18 cellular contexts compared by ENCODE assay signal in the genomic region with DNA sequence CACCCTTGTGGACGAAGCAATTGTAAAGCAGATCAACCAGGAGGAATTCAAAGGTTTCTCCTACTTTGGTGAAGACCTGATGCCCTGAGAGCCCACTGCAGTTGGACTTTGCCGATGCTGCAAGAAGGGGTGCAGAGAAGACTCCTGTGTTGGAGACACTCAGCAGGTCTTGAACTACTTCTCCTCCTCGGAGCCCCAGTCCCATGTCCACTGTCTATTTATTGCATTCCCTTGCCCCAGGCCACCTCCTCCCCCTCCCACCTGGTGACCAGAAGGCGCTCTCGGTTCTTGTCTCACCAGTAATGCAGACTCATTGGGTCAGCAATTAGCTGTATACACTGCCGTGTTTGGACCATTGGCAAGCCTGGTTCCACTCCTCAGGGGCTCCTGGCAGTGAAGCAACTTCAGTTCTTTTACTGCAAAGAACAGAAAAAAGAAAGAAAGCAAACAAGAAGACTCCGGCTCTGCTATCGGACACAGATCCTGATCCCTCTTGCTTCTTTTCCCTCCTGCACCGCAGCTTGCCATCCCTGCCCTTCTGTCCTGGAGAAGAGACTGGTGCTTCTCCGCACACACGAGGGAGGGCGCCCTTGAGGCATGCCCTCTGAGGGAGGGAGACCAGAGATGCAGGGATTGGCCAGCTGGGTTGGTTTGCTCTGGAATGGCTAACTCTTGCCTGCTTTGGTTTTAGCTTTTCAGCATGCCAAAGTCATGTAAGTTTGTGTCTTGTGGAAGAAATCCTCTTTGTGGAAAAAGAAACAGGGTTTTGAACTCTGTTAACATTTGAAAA.
DNase-seq lines count a peak whose midpoint lies in the region; ATAC-seq and TF ChIP-seq lines count a peak whose summit lies in the region.
"Had no signal": no experiment of that assay in that cellular context is flagged by ENCODE, and none has a peak within 500 bp of the region (broad histone marks: within the 10 kb centered on the region; RNA-seq: fewer than 3 reads in every experiment).

No MANE protein-coding gene starts in this region.

- TF ChIP-seq POLR2A in uterus (IDR thresholded peaks at IDR 0.05): no peak

- H3K9me2 ChIP-seq in GM23338 (ENCODE audit: insufficient read depth): no peaks in the 10 kb centered on the region

- H3F3A ChIP-seq in GM23338 (replicated peaks; ENCODE audit: low read depth): no peaks in the 10 kb centered on the region

- ATAC-seq in GM23338 (peak; percentile 92), GM18909 (IDR thresholded peaks at IDR 0.05; ENCODE audit: poor library complexity, unreplicated experiment) (no peak), GM21360 (IDR thresholded peaks at IDR 0.05; ENCODE audit: unreplicated experiment) (no peak)
- ATAC-seq: gastrocnemius medialis; natural killer cell treated with Interleukin-12 subunit alpha and Interleukin-12 subunit beta and Interleukin-15 and Interleukin-18, amount 100 ng/mL, for 72 hours; right lobe of liver; Right ventricle myocardium inferior had no signal

- H3K4me1 ChIP-seq in BE2C: no peaks in the 10 kb centered on the region
- no peaks in the 10 kb centered on the region for H3K4me1 ChIP-seq in GM23338 (ENCODE audit: insufficient read depth)
- peaks cover 0 to 7% of the 10 kb centered on the region in 2 donors for H3K4me1 ChIP-seq in uterus

- no peak overlapping the region for H3K4me3 Mint-ChIP-seq in GM23338
- no peak overlapping the region for H3K4me3 Mint-ChIP-seq in immature natural killer cell
- H3K4me3 Mint-ChIP-seq: natural killer cell treated with Interleukin-12 subunit alpha and Interleukin-12 subunit beta and Interleukin-15 and Interleukin-18, amount 100 ng/mL, for 72 hours had no signal

- H3K9me3 Mint-ChIP-seq in GM23338 (no peaks in the 10 kb centered on the region), immature natural killer cell (no peaks in the 10 kb centered on the region)
- H3K9me3 Mint-ChIP-seq: natural killer cell treated with Interleukin-12 subunit alpha and Interleukin-12 subunit beta and Interleukin-15 and Interleukin-18, amount 100 ng/mL, for 72 hours had no signal

- peaks cover 18% of the 10 kb centered on the region for H3K36me3 ChIP-seq in BE2C
- H3K36me3 ChIP-seq in GM23338 (ENCODE audit: insufficient read depth): no peaks in the 10 kb centered on the region
- no peaks in the 10 kb centered on the region for H3K36me3 ChIP-seq in uterus
- H3K36me3 ChIP-seq: gastrocnemius medialis, right lobe of liver had no signal

- no peak overlapping the region for H3K4me2 ChIP-seq in GM23338

- TF ChIP-seq CTCF in BE2C (IDR thresholded peaks at IDR 0.05; ENCODE audit: low read depth, low read length): peak; percentile 22; the same call in 1 of the 2 replicates
- TF ChIP-seq CTCF in GM23338 (conservative IDR thresholded peaks at IDR 0.05; ENCODE audit: low read depth in 2 of 2): peak; percentile 63 to 92
- TF ChIP-seq CTCF in uterus (IDR thresholded peaks at IDR 0.05): no peak

- no peaks in the 10 kb centered on the region for H3K9me3 ChIP-seq in BE2C
- H3K9me3 ChIP-seq in uterus: no peaks in the 10 kb centered on the region
- H3K9me3 ChIP-seq: gastrocnemius medialis, right lobe of liver had no signal

- H3K27ac Mint-ChIP-seq in GM23338: no peak overlapping the region
- H3K27ac Mint-ChIP-seq in immature natural killer cell: peak overlapping the region in 4 of 6 donors; percentile 32 to 90 (median 50)

- H3K4me1 Mint-ChIP-seq in GM23338 (no peaks in the 10 kb centered on the region), immature natural killer cell (peaks cover 15 to 16% of the 10 kb centered on the region in 2 donors)

- H3K27me3 Mint-ChIP-seq in GM23338 (ENCODE audit: insufficient read depth, low read depth, poor library complexity) (peaks cover 5% of the 10 kb centered on the region), immature natural killer cell (ENCODE audit: low read depth in 3 of 3) (peaks cover under 1 to 7% (median 4%) of the 10 kb centered on the region in 3 donors)
- H3K27me3 Mint-ChIP-seq: natural killer cell treated with Interleukin-12 subunit alpha and Interleukin-12 subunit beta and Interleukin-15 and Interleukin-18, amount 100 ng/mL, for 72 hours had no signal

- intact Hi-C loops in uterus (cut with DNase I; ENCODE audit: low total_unique reads): no loop called here

- H4K20me1 ChIP-seq in GM23338 (replicated peaks; ENCODE audit: insufficient read depth): no peaks in the 10 kb centered on the region

- H3K4me3 ChIP-seq in BE2C (ENCODE audit: low read depth, low read length) (no peak overlapping the region), GM23338 (no peak overlapping the region), uterus (no peak overlapping the region)
- H3K4me3 ChIP-seq: gastrocnemius medialis, right lobe of liver had no signal

- no peak overlapping the region for H2AFZ ChIP-seq in GM23338

- DNase-seq in BE2C: no peak
- peak; percentile 54 for DNase-seq in GM23338 (ENCODE audit: low spot score)
- peak; percentile 42 for DNase-seq in activated CD8-positive, alpha-beta memory T cell treated with anti-CD3 and anti-CD28 coated beads, Interleukin-2, amount 50 U/mL, for 48 hours
- no peak for DNase-seq in immature natural killer cell
- DNase-seq in inferior parietal cortex (ENCODE audit: extremely low spot score): no peak
- no peak for DNase-seq in uterus
- DNase-seq: C1 segment of cervical spinal cord, cortex of kidney, gastrocnemius medialis, GDM1, KG1, NCI-H187, NCI-H774 had no signal

- H3K79me2 ChIP-seq in GM23338 (replicated peaks; ENCODE audit: insufficient read depth): no peaks in the 10 kb centered on the region

- H3K27me3 ChIP-seq in BE2C: no peaks in the 10 kb centered on the region
- no peaks in the 10 kb centered on the region for H3K27me3 ChIP-seq in GM23338 (ENCODE audit: insufficient read depth)
- H3K27me3 ChIP-seq in uterus: no peaks in the 10 kb centered on the region
- H3K27me3 ChIP-seq: gastrocnemius medialis, right lobe of liver had no signal

- H3K27ac ChIP-seq in GM23338 (ENCODE audit: low read depth) (no peak overlapping the region), uterus (no peak overlapping the region)
- H3K27ac ChIP-seq: gastrocnemius medialis, right lobe of liver had no signal

- H3K36me3 Mint-ChIP-seq in GM23338 (ENCODE audit: low read depth) (no peaks in the 10 kb centered on the region), immature natural killer cell (peaks cover 0 to 5% (median 4%) of the 10 kb centered on the region in 3 donors)
- H3K36me3 Mint-ChIP-seq: natural killer cell treated with Interleukin-12 subunit alpha and Interleukin-12 subunit beta and Interleukin-15 and Interleukin-18, amount 100 ng/mL, for 72 hours had no signal

TF ChIP-seq in GM23338, 12 proteins besides CTCF, POLR2A, EP300 and RAD21:
- TF ChIP-seq JUNB (IDR thresholded peaks at IDR 0.05; ENCODE audit: unreplicated experiment) (no peak), POLR2AphosphoS5 (IDR thresholded peaks at IDR 0.05; ENCODE audit: low read depth) (no peak), CREB1 (CRISPR knock-in tag; IDR thresholded peaks at IDR 0.05; ENCODE audit: low read depth) (no peak), ZNF114 (CRISPR knock-in tag; IDR thresholded peaks at IDR 0.05) (no peak)

Comparison
In these comparisons a context has a peak if more than half of its experiments do, and no peak if none do; other contexts are left out.
1. DNase-seq: peak in GM23338 (single experiment) and activated CD8-positive, alpha-beta memory T cell treated with anti-CD3 and anti-CD28 coated beads, Interleukin-2, amount 50 U/mL, for 48 hours (single experiment); none in BE2C (single experiment), immature natural killer cell (0 of 3), inferior parietal cortex (single experiment) and uterus (0 of 2).
2. CTCF ChIP-seq: peak in BE2C (single experiment) and GM23338 (2 of 2); none in uterus (0 of 4).